19 cellular contexts compared by ENCODE assay signal in genomic region chr4:119097282-119097900, GRCh38. TPM values are rescaled to one million over a fixed set of nuclear protein-coding genes. Genes with fewer than 3 reads are reported as not detected.
"Had no signal": no experiment of that assay in that cellular context is flagged by ENCODE, and none has a peak within 500 bp of the region (broad histone marks: within the 10 kb centered on the region; RNA-seq: fewer than 3 reads in every experiment).

No MANE protein-coding gene starts in this region.

- H3K9me3 ChIP-seq: esophagus muscularis mucosa, right atrium auricular region, thyroid gland, uterus had no signal

- H3K4me3 Mint-ChIP-seq: activated CD4-positive, alpha-beta memory T cell treated with anti-CD3 and anti-CD28 coated beads for 36 hours; activated naive CD8-positive, alpha-beta T cell treated with anti-CD3 and anti-CD28 coated beads for 36 hours had no signal

- FAIRE-seq: endometrium, islet of Langerhans had no signal

- H3K9me3 Mint-ChIP-seq: activated CD4-positive, alpha-beta memory T cell treated with anti-CD3 and anti-CD28 coated beads for 36 hours; activated naive CD8-positive, alpha-beta T cell treated with anti-CD3 and anti-CD28 coated beads for 36 hours; activated T-cell treated with anti-CD3 and anti-CD28 coated beads, Interleukin-2, amount 50 U/mL, for 4 hours had no signal

- H3K36me3 Mint-ChIP-seq: activated CD4-positive, alpha-beta memory T cell treated with anti-CD3 and anti-CD28 coated beads for 36 hours; activated naive CD8-positive, alpha-beta T cell treated with anti-CD3 and anti-CD28 coated beads for 36 hours had no signal

- H3K4me3 ChIP-seq: dorsolateral prefrontal cortex, esophagus muscularis mucosa, right atrium auricular region, skin epidermis, thyroid gland, uterus had no signal

- H3K36me3 ChIP-seq: brain microvascular endothelial cell, esophagus muscularis mucosa, right atrium auricular region, thyroid gland, uterus had no signal

- H3K9ac ChIP-seq: parathyroid adenoma had no signal

- H3K27ac Mint-ChIP-seq: activated CD4-positive, alpha-beta memory T cell treated with anti-CD3 and anti-CD28 coated beads for 36 hours; activated naive CD8-positive, alpha-beta T cell treated with anti-CD3 and anti-CD28 coated beads for 36 hours had no signal

- H3K4me1 ChIP-seq: parathyroid adenoma, thyroid gland, uterus had no signal

- DNase-seq: activated CD4-positive, alpha-beta memory T cell treated with anti-CD3 and anti-CD28 coated beads for 36 hours; activated gamma-delta T cell; activated naive CD8-positive, alpha-beta T cell treated with anti-CD3 and anti-CD28 coated beads for 36 hours; activated T-cell treated with anti-CD3 and anti-CD28 coated beads, Interleukin-2, amount 50 U/mL, for 4 hours; brain microvascular endothelial cell; cerebellar nuclear complex; dorsolateral prefrontal cortex; foreskin fibroblast; T-helper 9 cell; thyroid gland; uterus had no signal

- H3K27me3 ChIP-seq: brain microvascular endothelial cell, dorsolateral prefrontal cortex, esophagus muscularis mucosa, right atrium auricular region, thyroid gland, uterus had no signal

- H3K27ac ChIP-seq: brain microvascular endothelial cell, dorsolateral prefrontal cortex, esophagus muscularis mucosa, parathyroid adenoma, right atrium auricular region, skin epidermis, thyroid gland, VCaP had no signal

- ATAC-seq: activated T-cell treated with anti-CD3 and anti-CD28 coated beads, Interleukin-2, amount 50 U/mL, for 4 hours; left lobe of liver had no signal

RNA-seq across cellular contexts. Expression of gene MYOZ2, which starts 38.2 kb away (rescaled TPM):
- total RNA-seq: activated CD4-positive, alpha-beta memory T cell treated with anti-CD3 and anti-CD28 coated beads for 36 hours; activated naive CD8-positive, alpha-beta T cell treated with anti-CD3 and anti-CD28 coated beads for 36 hours; activated T-cell treated with anti-CD3 and anti-CD28 coated beads, Interleukin-2, amount 50 U/mL, for 4 hours; left lobe of liver; thyroid gland had no signal
